In the genomic region with DNA sequence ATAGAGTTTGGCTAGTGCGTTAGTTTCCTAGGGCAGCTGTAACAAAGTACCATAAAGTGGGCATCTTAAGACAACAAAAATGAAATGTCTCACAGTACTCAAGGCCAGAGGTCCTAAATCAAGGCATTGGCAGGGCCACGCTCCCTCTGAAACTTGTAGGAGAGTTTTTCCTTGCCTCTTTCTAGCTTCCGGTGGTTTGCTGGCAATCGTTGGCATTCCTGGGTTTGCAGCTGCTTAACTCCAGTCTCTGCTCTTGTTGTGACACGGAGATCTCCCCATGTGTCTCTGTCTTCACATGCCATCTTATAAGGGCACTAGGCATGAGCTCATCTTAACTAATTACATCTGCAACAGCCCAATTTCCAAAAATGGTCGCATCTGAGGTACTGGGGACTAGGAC, we compare ENCODE assay signal across 1 cellular context.
TF ChIP-seq lines count a peak whose summit lies in the region.

No MANE protein-coding gene starts in this region.

TF ChIP-seq in IMR-90, 13 proteins besides CTCF, POLR2A, EP300 and RAD21 (continued from another document):
- TF ChIP-seq, protein P1, sequence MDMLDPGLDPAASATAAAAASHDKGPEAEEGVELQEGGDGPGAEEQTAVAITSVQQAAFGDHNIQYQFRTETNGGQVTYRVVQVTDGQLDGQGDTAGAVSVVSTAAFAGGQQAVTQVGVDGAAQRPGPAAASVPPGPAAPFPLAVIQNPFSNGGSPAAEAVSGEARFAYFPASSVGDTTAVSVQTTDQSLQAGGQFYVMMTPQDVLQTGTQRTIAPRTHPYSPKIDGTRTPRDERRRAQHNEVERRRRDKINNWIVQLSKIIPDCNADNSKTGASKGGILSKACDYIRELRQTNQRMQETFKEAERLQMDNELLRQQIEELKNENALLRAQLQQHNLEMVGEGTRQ (IDR thresholded peaks at IDR 0.05; ENCODE audit: low read depth, low read length), result no peak
- TF ChIP-seq NFE2L2 (IDR thresholded peaks at IDR 0.05; ENCODE audit: low read depth, low read length), result no peak
- TF ChIP-seq FOS (IDR thresholded peaks at IDR 0.05; ENCODE audit: low read depth, low read length), result no peak
- TF ChIP-seq MAFK (IDR thresholded peaks at IDR 0.05; ENCODE audit: low read depth, low read length), result no peak
- no peak for TF ChIP-seq CEBPB (IDR thresholded peaks at IDR 0.05; ENCODE audit: low read depth, low read length)
- no peak for TF ChIP-seq BHLHE40 (IDR thresholded peaks at IDR 0.05; ENCODE audit: low read depth, low read length)
- no peak for TF ChIP-seq SMC3 (IDR thresholded peaks at IDR 0.05; ENCODE audit: low read depth, low read length)
- TF ChIP-seq MAZ (IDR thresholded peaks at IDR 0.05; ENCODE audit: borderline replicate concordance, low read depth, low read length), result no peak
- no peak for TF ChIP-seq MXI1 (IDR thresholded peaks at IDR 0.05; ENCODE audit: borderline replicate concordance, low read depth, low read length)
